Comparison of ENCODE assay signal across 8 cellular contexts in the genomic region with DNA sequence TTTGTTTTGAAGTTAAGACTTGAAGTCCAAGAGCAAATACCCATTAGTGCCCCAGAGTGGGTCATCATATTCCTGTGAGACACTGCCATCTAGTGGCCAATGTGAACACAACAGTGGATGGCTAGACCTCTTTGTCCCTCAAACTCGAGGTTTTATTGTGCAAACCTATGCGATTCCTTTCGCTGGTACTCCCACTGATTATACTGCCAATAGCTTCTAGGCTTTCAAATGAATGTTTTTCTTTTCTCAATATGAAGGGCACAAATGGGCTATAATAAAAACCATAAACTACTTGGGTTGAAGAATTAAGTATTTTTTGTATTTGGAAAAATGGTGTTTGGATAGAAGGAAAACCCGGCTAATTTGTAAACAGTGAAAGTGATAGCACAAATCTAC.
DNase-seq lines count a peak whose midpoint lies in the region; ATAC-seq and TF ChIP-seq lines count a peak whose summit lies in the region.

No MANE protein-coding gene starts in this region.

- H3K36me3 ChIP-seq in lower lobe of right lung: no peaks in the 10 kb centered on the region

- no peak overlapping the region for H3K4me3 ChIP-seq in lower lobe of right lung

- H3K4me1 ChIP-seq in lower lobe of right lung: no peaks in the 10 kb centered on the region

- H3K9me3 ChIP-seq in lower lobe of right lung: no peaks in the 10 kb centered on the region

- peak; percentile 93 for TF ChIP-seq CTCF in lower lobe of right lung (IDR thresholded peaks at IDR 0.05)

- peak; percentile 72 for ATAC-seq in GM18873 (IDR thresholded peaks at IDR 0.05; ENCODE audit: low FRiP score, unreplicated experiment)
- peak; percentile 84 for ATAC-seq in HG03378 (IDR thresholded peaks at IDR 0.05; ENCODE audit: unreplicated experiment)
- ATAC-seq in lower lobe of right lung: peak; percentile 91 to 94

- intact Hi-C loops in lower lobe of right lung (cut with DNase I): no loop called here

- DNase-seq in AML-193 (lab: John Stamatoyannopoulos, UW) (peak; percentile 69 to 78), NCI-H446 treated with DMSO at 0.1 percent for 48 hours (lab: John Stamatoyannopoulos, UW) (peak; percentile 39), dedifferentiated amniotic fluid mesenchymal stem cell (ENCODE audit: extremely low spot score) (peak; percentile 85), lower lobe of right lung (no peak)
- DNase-seq in activated CD4-positive, alpha-beta T cell treated with anti-CD3 and anti-CD28 coated beads for 48 hours: peak; percentile 76
- DNase-seq in stimulated activated CD8-positive, alpha-beta memory T cell treated with anti-CD3 and anti-CD28 coated beads, Interleukin-12 subunit alpha, Interleukin-12 subunit beta, amount 100 ng/mL, for 4 hours (ENCODE audit: low read depth): peak; percentile 17

- no peak overlapping the region for H3K27ac ChIP-seq in lower lobe of right lung

- no peaks in the 10 kb centered on the region for H3K27me3 ChIP-seq in lower lobe of right lung (ENCODE audit: low read depth)
